Comparison of ENCODE assay signal across 8 cellular contexts in the genomic region with DNA sequence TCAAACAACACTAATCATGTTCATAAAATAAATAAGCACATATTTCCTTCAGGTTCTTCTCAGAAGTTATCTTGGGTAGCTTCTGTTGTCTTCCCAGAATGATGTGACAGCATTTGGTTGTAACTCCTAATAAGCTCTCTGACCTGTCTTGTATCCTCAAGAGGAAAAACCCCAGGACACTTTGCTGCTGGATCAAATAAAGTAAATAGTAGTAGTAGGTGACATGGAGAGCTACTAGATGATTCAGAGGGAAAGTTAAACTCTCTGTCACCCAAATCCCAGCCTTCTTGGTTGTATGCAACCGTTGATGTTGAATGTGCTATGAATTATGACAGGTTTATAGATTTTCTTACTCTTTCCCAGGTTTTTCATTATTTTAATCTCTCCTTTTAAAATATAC.
"Had no signal": no experiment of that assay in that cellular context is flagged by ENCODE, and none has a peak within 500 bp of the region (broad histone marks: within the 10 kb centered on the region; RNA-seq: fewer than 3 reads in every experiment).

No MANE protein-coding gene starts in this region.

- DNase-seq: IMR-90, KBM-7, KG1 had no signal

- H3K27ac Mint-ChIP-seq: IgD-negative memory B cell had no signal

- H3K27ac ChIP-seq: HL-60, KMS-11 had no signal

- H3K36me3 Mint-ChIP-seq: IgD-negative memory B cell had no signal

- H3K4me2 ChIP-seq: KMS-11 had no signal

- H3K27me3 Mint-ChIP-seq: IgD-negative memory B cell had no signal

- H3K9me3 Mint-ChIP-seq: IgD-negative memory B cell had no signal

- ATAC-seq: K562 had no signal

- FAIRE-seq: HTR-8/SVneo, K562 had no signal

- H3K4me3 ChIP-seq: K562 had no signal

- H3K4me3 Mint-ChIP-seq: IgD-negative memory B cell had no signal

- H3K9ac ChIP-seq: KMS-11 had no signal
